Comparison of ENCODE assay signal across 8 cellular contexts in the genomic region with DNA sequence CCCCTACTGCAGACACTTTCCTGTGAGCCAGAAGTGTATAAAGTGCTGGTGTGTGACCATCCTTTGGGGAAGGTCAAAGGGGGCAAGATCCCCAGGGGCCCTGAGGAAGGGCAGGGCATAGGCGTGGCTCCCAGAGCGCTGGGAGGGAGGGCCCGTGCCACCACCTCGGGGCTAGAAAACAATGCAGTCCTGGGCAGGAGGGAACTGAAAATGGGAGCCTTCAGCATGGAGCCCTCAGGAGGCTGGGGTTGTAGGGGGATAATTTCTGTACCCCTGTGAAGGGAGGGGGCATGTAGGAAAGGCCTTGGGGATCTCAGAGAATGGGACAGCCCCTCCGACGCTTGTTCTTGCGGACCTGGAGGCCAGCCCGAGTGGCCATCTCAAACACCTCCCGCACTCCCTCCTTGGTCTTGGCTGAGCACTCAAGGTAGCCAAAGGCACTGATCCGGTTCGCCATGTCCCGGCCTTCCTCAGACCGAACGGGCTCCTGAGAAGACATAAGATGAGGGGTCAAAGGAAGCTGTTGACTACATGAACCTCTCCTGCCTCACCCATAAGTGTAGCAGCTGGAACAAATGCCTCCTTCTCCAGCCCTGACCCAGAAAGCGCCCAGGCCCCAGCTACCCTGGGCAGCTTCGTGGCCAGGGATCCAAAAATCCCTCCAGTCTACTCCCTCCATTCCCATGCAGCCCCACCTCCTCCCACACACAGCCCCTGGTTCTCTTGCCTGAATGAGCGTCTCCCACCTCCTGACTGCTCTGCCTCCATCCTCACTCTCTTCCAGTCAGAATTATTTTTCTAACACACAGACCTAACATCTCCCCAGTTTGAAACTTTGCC. TPM values are rescaled to one million over a fixed set of nuclear protein-coding genes. Genes with fewer than 3 reads are reported as not detected.
DNase-seq lines count a peak whose midpoint lies in the region; TF ChIP-seq lines count a peak whose summit lies in the region.

No MANE protein-coding gene starts in this region.

- H3K27me3 ChIP-seq in PC-9 (ENCODE audit: insufficient read depth, low read depth) (no peaks in the 10 kb centered on the region), ovary (no peaks in the 10 kb centered on the region)

- H3K4me3 Mint-ChIP-seq in endothelial cell (ENCODE audit: unreplicated experiment), result peak overlapping the region; percentile 78

- intact Hi-C loops in PC-9 (cut with micrococcal nuclease; ENCODE audit: unreplicated experiment), result loop anchor here (10.0 kb wide), 1 partner anchor 237 kb away; no protein-coding TSS in a partner anchor
- intact Hi-C loops in ovary (cut with DNase I), result loop anchor here in 2 of 4 donors (10.0 kb wide), 3 partner anchors 77 to 307 kb away; a partner anchor contains a TSS

- H3K27ac ChIP-seq in C4-2B, result peak overlapping the region; percentile 68
- peak overlapping the region; percentile 49 for H3K27ac ChIP-seq in PC-9
- H3K27ac ChIP-seq in ovary, result peak overlapping the region; percentile 81 to 89

- H3K4me3 ChIP-seq in PC-9 (no peak overlapping the region), ovary (no peak overlapping the region)

- no peaks in the 10 kb centered on the region for H3K9me3 Mint-ChIP-seq in endothelial cell (ENCODE audit: unreplicated experiment)

- H3K36me3 ChIP-seq in PC-9 (ENCODE audit: low read depth) (peaks cover 27% of the 10 kb centered on the region), ovary (no peaks in the 10 kb centered on the region)

- TF ChIP-seq EP300 in ovary (IDR thresholded peaks at IDR 0.05), result no peak

- H3K36me3 Mint-ChIP-seq in endothelial cell (ENCODE audit: low read depth, unreplicated experiment), result peaks cover 44% of the 10 kb centered on the region

- peaks cover 28% of the 10 kb centered on the region for H3K27me3 Mint-ChIP-seq in endothelial cell (ENCODE audit: unreplicated experiment)

- no peaks in the 10 kb centered on the region for H4K20me1 ChIP-seq in PC-9 (ENCODE audit: insufficient read depth)

- DNase-seq in PC-9, result no peak
- DNase-seq in endothelial cell (ENCODE audit: low spot score), result no peak
- peak in 2 of 5 donors; percentile 37 to 54 for DNase-seq in ovary
- no peak for DNase-seq in UCSD-AML1 (lab: John Stamatoyannopoulos, UW; ENCODE audit: unreplicated experiment)
- DNase-seq in effector CD8-positive, alpha-beta T cell (lab: John Stamatoyannopoulos, UW), result no peak
- no peak for DNase-seq in kidney tubule cell (ENCODE audit: low spot score)
- no peak for DNase-seq in NCI-H1417 treated with DMSO at 0.1 percent for 48 hours (lab: John Stamatoyannopoulos, UW)

- H3F3A ChIP-seq in PC-9 (ENCODE audit: insufficient read depth, low read depth), result peaks cover 63% of the 10 kb centered on the region

- H3K4me1 Mint-ChIP-seq in endothelial cell (ENCODE audit: unreplicated experiment), result peaks cover 69% of the 10 kb centered on the region

- H3K9me2 ChIP-seq in PC-9 (ENCODE audit: insufficient read depth), result no peaks in the 10 kb centered on the region

- H3K9me3 ChIP-seq in PC-9 (ENCODE audit: insufficient read depth, low read depth), result no peaks in the 10 kb centered on the region
- no peaks in the 10 kb centered on the region for H3K9me3 ChIP-seq in ovary

- H3K79me2 ChIP-seq in PC-9 (ENCODE audit: low read depth), result peaks cover 40% of the 10 kb centered on the region

- TF ChIP-seq CTCF in C4-2B (conservative IDR thresholded peaks at IDR 0.05), result no peak
- TF ChIP-seq CTCF in PC-9 (conservative IDR thresholded peaks at IDR 0.05), result no peak
- TF ChIP-seq CTCF in endothelial cell (IDR thresholded peaks at IDR 0.05; ENCODE audit: unreplicated experiment), result no peak
- TF ChIP-seq CTCF in ovary (IDR thresholded peaks at IDR 0.05), result no peak

- CTCF ChIA-PET in PC-9 (lab: Charles Lee), result no interaction called here

- TF ChIP-seq POLR2A in ovary (IDR thresholded peaks at IDR 0.05), result no peak

- POLR2A ChIA-PET in PC-9 (lab: Charles Lee; ENCODE audit: unreplicated experiment), result interaction anchor here (0.5 kb wide), 1 partner anchor 264 kb away, joined by 3 read pairs; no protein-coding TSS in a partner anchor

- H3K4me1 ChIP-seq in PC-9 (replicated peaks; ENCODE audit: insufficient read depth) (peaks cover 73% of the 10 kb centered on the region), ovary (ENCODE audit: insufficient read depth) (peaks cover 26% of the 10 kb centered on the region)

- no peak overlapping the region for H2AFZ ChIP-seq in PC-9

- BruUV-seq in PC-9 (replicated peaks; lab: Mats Ljungman, UMichigan), result TSS peak; percentile 16

- 47 to 62% (median 49%) methylated on average over 17 of the region's 17 CpGs for WGBS in ovary, 3 donors

- H3K27ac Mint-ChIP-seq in endothelial cell (ENCODE audit: unreplicated experiment), result peak overlapping the region; percentile 92

- H3K4me2 ChIP-seq in PC-9, result peak overlapping the region; percentile 64

RNA-seq across cellular contexts. Expression of a gene that starts 5.5 kb away (rescaled TPM):
- total RNA-seq in PC-9 (2021), result 200 and 220 TPM in 2 replicates
- total RNA-seq in endothelial cell (ENCODE audit: unreplicated experiment), result 300 TPM
- 100 to 1,000 TPM; 177 to 276 (median 208) TPM for total RNA-seq in ovary
- polyA plus RNA-seq in ovary, result 100 to 1,000 TPM; 249 to 308 TPM

RNA-seq across cellular contexts. Expression of a gene that starts 13.7 kb away (rescaled TPM):
- total RNA-seq in PC-9 (2021), result 6.0 and 7.7 TPM in 2 replicates
- 1.6 TPM for total RNA-seq in endothelial cell (ENCODE audit: unreplicated experiment)
- 1 to 10 TPM; 1.4 to 6.3 (median 2.9) TPM for total RNA-seq in ovary
- 1 to 10 TPM in 1 of 2 donors, under 1 TPM in 1; 0.78 to 1.3 TPM for polyA plus RNA-seq in ovary

RNA-seq across cellular contexts. Expression of a gene that starts 27.0 kb away (rescaled TPM):
- 73.7 and 78.3 TPM in 2 replicates for total RNA-seq in PC-9 (2021)
- 43.5 TPM for total RNA-seq in endothelial cell (ENCODE audit: unreplicated experiment)
- total RNA-seq in ovary, result 10 to 100 TPM; 31.7 to 66.3 (median 53.5) TPM
- polyA plus RNA-seq in ovary, result 10 to 100 TPM; 35.0 to 35.6 TPM
